8 cellular contexts compared by ENCODE assay signal in genomic region chr17:28646039-28646754, GRCh38. TPM values are rescaled to one million over a fixed set of nuclear protein-coding genes. Genes with fewer than 3 reads are reported as not detected.
A peak's percentile ranks its signal among the peaks of the same experiment; 100 is the strongest.
DNase-seq lines count a peak whose midpoint lies in the region; ATAC-seq, FAIRE-seq and TF ChIP-seq lines count a peak whose summit lies in the region.

No MANE protein-coding gene starts in this region.

- no peak for TF ChIP-seq POLR2A in A549 (IDR thresholded peaks at IDR 0.05; ENCODE audit: low read length)

- H3K36me3 Mint-ChIP-seq in central memory CD8-positive, alpha-beta T cell (ENCODE audit: insufficient read depth) = peaks cover 31% of the 10 kb centered on the region
- peaks cover 0 to 14% of the 10 kb centered on the region in 2 donors for H3K36me3 Mint-ChIP-seq in naive B cell

- H3K27me3 ChIP-seq in Loucy (ENCODE audit: insufficient read depth, low read length, poor library complexity, severe bottlenecking) = no peaks in the 10 kb centered on the region

- TF ChIP-seq CTCF in A549 (IDR thresholded peaks at IDR 0.05) (no peak), Loucy (conservative IDR thresholded peaks at IDR 0.05; ENCODE audit: low read length) (no peak)

- peak overlapping the region; percentile 84 for H3K27ac Mint-ChIP-seq in central memory CD8-positive, alpha-beta T cell (ENCODE audit: low read depth)
- peak overlapping the region; percentile 90 to 98 (median 97) for H3K27ac Mint-ChIP-seq in naive B cell

- no peaks in the 10 kb centered on the region for H3K9me2 ChIP-seq in Loucy (replicated peaks; ENCODE audit: low read depth, low read length)

- CTCF ChIA-PET in A549 (lab: Yijun Ruan, JAX) = interaction anchor here (0.5 to 6.8 kb wide), 26 partner anchors 11 to 307 kb away, joined by 3 to 90 read pairs (median 5); partner anchors contain the start of genes NEK8, PROCA1, RPL23A and SDF2

- peak overlapping the region; percentile 81 for H2AFZ ChIP-seq in Loucy (ENCODE audit: low read length)

- H3K27ac ChIP-seq in A549 = peak overlapping the region; percentile 97 to 99

- no peak for TF ChIP-seq EP300 in A549 (IDR thresholded peaks at IDR 0.05)

- POLR2A ChIA-PET in A549 (lab: Yijun Ruan, JAX) = interaction anchor here (0.8 to 2.6 kb wide), 8 partner anchors 14 to 79 kb away, joined by 3 to 41 read pairs (median 6); partner anchors contain the start of genes PROCA1, RPL23A, SDF2 and SUPT6H

- FAIRE-seq in A549 (lab: Jason Lieb, UNC) = no peak

- H3K4me1 ChIP-seq in A549 = peaks cover 32% of the 10 kb centered on the region
- peaks cover 30% of the 10 kb centered on the region for H3K4me1 ChIP-seq in Loucy (ENCODE audit: insufficient read depth, low read length, poor library complexity, severe bottlenecking)

- peaks cover 22% of the 10 kb centered on the region for H4K20me1 ChIP-seq in Loucy (ENCODE audit: insufficient read depth, low read length, poor library complexity, severe bottlenecking)

- no peaks in the 10 kb centered on the region for H3K9me3 Mint-ChIP-seq in central memory CD8-positive, alpha-beta T cell
- H3K9me3 Mint-ChIP-seq in naive B cell = no peaks in the 10 kb centered on the region

- WGBS in A549 (ENCODE audit: missing lambda C conversion rate) = 66% methylated on average over 12 of the region's 12 CpGs

- H3K4me3 ChIP-seq in A549 (no peak overlapping the region), Loucy (ENCODE audit: low read length, poor library complexity, severe bottlenecking) (peak overlapping the region; percentile 96)

- ATAC-seq in A549 (no peak), naive B cell (ENCODE audit: low read depth in 2 of 2) (no peak)
- no peak for ATAC-seq in central memory CD8-positive, alpha-beta T cell (replicated peaks; ENCODE audit: extremely low read depth, poor library complexity, severe bottlenecking)

- H3K79me2 ChIP-seq in Loucy (ENCODE audit: insufficient read depth, low read length) = peaks cover 40% of the 10 kb centered on the region

- H3K4me3 Mint-ChIP-seq in central memory CD8-positive, alpha-beta T cell = peak overlapping the region; percentile 95
- H3K4me3 Mint-ChIP-seq in naive B cell = peak overlapping the region; percentile 86 to 99 (median 91)

- H3K9me3 ChIP-seq in A549 (no peaks in the 10 kb centered on the region), Loucy (ENCODE audit: insufficient read depth, low read depth, low read length) (no peaks in the 10 kb centered on the region)

- peak overlapping the region; percentile 70 for H3K9ac ChIP-seq in Loucy (ENCODE audit: low read depth, low read length, poor library complexity, severe bottlenecking)

- H3K4me2 ChIP-seq in A549 (peak overlapping the region; percentile 79), Loucy (ENCODE audit: low read depth, low read length, poor library complexity, severe bottlenecking) (peak overlapping the region; percentile 66)

- peak in 1 of 2 experiments; percentile 44 for DNase-seq in A549 (ENCODE audit: low read depth in 1 of 2, low spot score in 1 of 2)
- no peak for DNase-seq in central memory CD8-positive, alpha-beta T cell (ENCODE audit: low spot score in 2 of 2)
- no peak for DNase-seq in naive B cell
- no peak for DNase-seq in HT-29 (ENCODE audit: low spot score)
- DNase-seq in LoVo (ENCODE audit: low spot score) = no peak
- DNase-seq in HuH-7 (ENCODE audit: low spot score) = no peak
- DNase-seq in NCI-H1694 (lab: John Stamatoyannopoulos, UW) = no peak

- H3K4me1 Mint-ChIP-seq in central memory CD8-positive, alpha-beta T cell = peaks cover 37% of the 10 kb centered on the region
- H3K4me1 Mint-ChIP-seq in naive B cell = peaks cover 30 to 47% (median 35%) of the 10 kb centered on the region in 3 donors

- H3K36me3 ChIP-seq in Loucy (ENCODE audit: insufficient read depth, low read length) = peaks cover 21% of the 10 kb centered on the region; the same call in 1 of the 2 replicates

- H3F3A ChIP-seq in Loucy (ENCODE audit: low read depth) = no peaks in the 10 kb centered on the region

- TF ChIP-seq RAD21 in A549 (conservative IDR thresholded peaks at IDR 0.05 in 1 of 2, IDR thresholded peaks at IDR 0.05 in 1 of 2) = no peak

- no peaks in the 10 kb centered on the region for H3K27me3 Mint-ChIP-seq in central memory CD8-positive, alpha-beta T cell
- no peaks in the 10 kb centered on the region for H3K27me3 Mint-ChIP-seq in naive B cell

TF ChIP-seq in A549, 52 proteins besides CTCF, POLR2A, EP300 and RAD21 (continues in another document):
- TF ChIP-seq MAX (IDR thresholded peaks at IDR 0.05) (no peak), FOXS1 (CRISPR knock-in tag; IDR thresholded peaks at IDR 0.05) (no peak), KDM5A (IDR thresholded peaks at IDR 0.05) (no peak), HMGXB4 (CRISPR knock-in tag; IDR thresholded peaks at IDR 0.05; ENCODE audit: borderline replicate concordance) (no peak), HEYL (CRISPR knock-in tag; IDR thresholded peaks at IDR 0.05) (no peak), PBX3 (IDR thresholded peaks at IDR 0.05) (no peak), ZSCAN20 (CRISPR knock-in tag; IDR thresholded peaks at IDR 0.05) (no peak), RCOR1 (IDR thresholded peaks at IDR 0.05; ENCODE audit: low read depth, low read length) (no peak)

RNA-seq across cellular contexts. Expression of gene BLTP2, which starts 1.2 kb away (rescaled TPM):
- 150 and 243 TPM in 2 replicates for polyA plus RNA-seq in A549 (2011; rRNA removed)
- 42.7 and 55.5 TPM in 2 replicates for polyA plus RNA-seq in A549 (2012; cell fraction: cytosol; rRNA removed)
- polyA plus RNA-seq in A549 (2012; cell fraction: nucleus; rRNA removed) = 65.3 and 85.0 TPM in 2 replicates
- polyA plus RNA-seq in A549 (2017; fragmentation: RNase III; extraction: RNeasy Plus Mini Kit Qiagen cat#74134 plus additional on column Dnase treatment) = 78.8 to 81.1 TPM (median 79.8 TPM) in 3 replicates
- 576 and 685 TPM in 2 replicates for polyA minus RNA-seq in A549 (2011; rRNA and poly(A)+ RNA removed)
- polyA plus RNA-seq in naive B cell (ENCODE audit: low read depth in 6 of 6) = 10 to 100 TPM; 15.0 to 57.5 (median 40.8) TPM
- total RNA-seq in HT-29 (2014; rRNA removed; shearing (Covaris generic)) = 127 and 129 TPM in 2 replicates

RNA-seq across cellular contexts. Expression of gene SDF2, which starts 15.5 kb away (rescaled TPM):
- 87.9 and 113 TPM in 2 replicates for polyA plus RNA-seq in A549 (2011; rRNA removed)
- polyA plus RNA-seq in A549 (2012; cell fraction: cytosol; rRNA removed) = 89.5 and 89.9 TPM in 2 replicates
- polyA plus RNA-seq in A549 (2012; cell fraction: nucleus; rRNA removed) = 60.5 and 70.9 TPM in 2 replicates
- 86.0 to 96.4 TPM (median 93.8 TPM) in 3 replicates for polyA plus RNA-seq in A549 (2017; fragmentation: RNase III; extraction: RNeasy Plus Mini Kit Qiagen cat#74134 plus additional on column Dnase treatment)
- polyA minus RNA-seq in A549 (2011; rRNA and poly(A)+ RNA removed) = 56.7 and 67.0 TPM in 2 replicates
- polyA plus RNA-seq in naive B cell (ENCODE audit: low read depth in 6 of 6) = 10 to 100 TPM; 46.0 to 76.5 (median 61.7) TPM
- 50.7 and 52.6 TPM in 2 replicates for total RNA-seq in HT-29 (2014; rRNA removed; shearing (Covaris generic))

RNA-seq across cellular contexts. Expression of gene SUPT6H, which starts 15.8 kb away (rescaled TPM):
- polyA plus RNA-seq in A549 (2011; rRNA removed) (51.4 and 61.0 TPM in 2 replicates), A549 (2017; fragmentation: RNase III; extraction: RNeasy Plus Mini Kit Qiagen cat#74134 plus additional on column Dnase treatment) (63.8 to 64.6 TPM (median 64.2 TPM) in 3 replicates), naive B cell (ENCODE audit: low read depth in 6 of 6) (10 to 100 TPM in 1 of 6 donors, 1 to 10 TPM in 5; 4.6 to 19.5 (median 7.4) TPM)
- 31.6 and 35.1 TPM in 2 replicates for polyA plus RNA-seq in A549 (2012; cell fraction: cytosol; rRNA removed)
- polyA plus RNA-seq in A549 (2012; cell fraction: nucleus; rRNA removed) = 84.2 and 106 TPM in 2 replicates
- 108 and 110 TPM in 2 replicates for polyA minus RNA-seq in A549 (2011; rRNA and poly(A)+ RNA removed)
- 48.1 and 57.9 TPM in 2 replicates for total RNA-seq in HT-29 (2014; rRNA removed; shearing (Covaris generic))

RNA-seq across cellular contexts. Expression of gene RSKR, which starts 32.2 kb away (rescaled TPM):
- polyA plus RNA-seq in A549 (2011; rRNA removed) (18.7 and 22.0 TPM in 2 replicates), A549 (2017; fragmentation: RNase III; extraction: RNeasy Plus Mini Kit Qiagen cat#74134 plus additional on column Dnase treatment) (5.6 to 6.6 TPM (median 5.8 TPM) in 3 replicates), naive B cell (ENCODE audit: low read depth in 6 of 6) (under 1 TPM in 2 of 6 donors, not detected in 4; 0.09 to 0.20 TPM)
- 7.5 and 9.0 TPM in 2 replicates for polyA plus RNA-seq in A549 (2012; cell fraction: cytosol; rRNA removed)
- polyA plus RNA-seq in A549 (2012; cell fraction: nucleus; rRNA removed) = 39.4 and 70.0 TPM in 2 replicates
- 15.4 and 22.7 TPM in 2 replicates for polyA minus RNA-seq in A549 (2011; rRNA and poly(A)+ RNA removed)
- total RNA-seq in HT-29 (2014; rRNA removed; shearing (Covaris generic)) = 11.1 and 12.1 TPM in 2 replicates

RNA-seq across cellular contexts. Expression of gene SPAG5, which starts 47.4 kb away (rescaled TPM):
- polyA plus RNA-seq in A549 (2011; rRNA removed) (111 and 123 TPM in 2 replicates), A549 (2017; fragmentation: RNase III; extraction: RNeasy Plus Mini Kit Qiagen cat#74134 plus additional on column Dnase treatment) (106 to 111 TPM (median 107 TPM) in 3 replicates), naive B cell (ENCODE audit: low read depth in 6 of 6) (1 to 10 TPM in 1 of 6 donors, under 1 TPM in 4, not detected in 1; 0.26 to 1.1 (median 0.62) TPM)
- 88.5 and 91.7 TPM in 2 replicates for polyA plus RNA-seq in A549 (2012; cell fraction: cytosol; rRNA removed)
- polyA plus RNA-seq in A549 (2012; cell fraction: nucleus; rRNA removed) = 142 and 199 TPM in 2 replicates
- polyA minus RNA-seq in A549 (2011; rRNA and poly(A)+ RNA removed) = 110 and 142 TPM in 2 replicates
- 62.5 and 71.2 TPM in 2 replicates for total RNA-seq in HT-29 (2014; rRNA removed; shearing (Covaris generic))
